9 cellular contexts compared by ENCODE assay signal in genomic region chr5:115831163-115831768, GRCh38. TPM values are rescaled to one million over a fixed set of nuclear protein-coding genes. Genes with fewer than 3 reads are reported as not detected.
DNase-seq lines count a peak whose midpoint lies in the region; ATAC-seq and TF ChIP-seq lines count a peak whose summit lies in the region.
"Had no signal": no experiment of that assay in that cellular context is flagged by ENCODE, and none has a peak within 500 bp of the region (broad histone marks: within the 10 kb centered on the region; RNA-seq: fewer than 3 reads in every experiment).

No MANE protein-coding gene starts in this region.

- DNase-seq in COLO668 (lab: John Stamatoyannopoulos, UW; ENCODE audit: unreplicated experiment) (peak; percentile 3), PC-3 (peak; percentile 66), endothelial cell (ENCODE audit: low spot score) (peak; percentile 25), HuH-7.5 (ENCODE audit: low spot score) (no peak)
- peak in 5 of 9 donors; percentile 17 to 36 (median 30) for DNase-seq in naive thymus-derived CD4-positive, alpha-beta T cell
- no peak for DNase-seq in activated T-cell treated with anti-CD3 and anti-CD28 coated beads, Interleukin-2, amount 50 U/mL, for 48 hours

- no peak overlapping the region for H3K9ac ChIP-seq in PC-3 (ENCODE audit: low read length)

- peaks cover 47% of the 10 kb centered on the region for H3K36me3 ChIP-seq in PC-3 (ENCODE audit: low read depth, low read length)
- peaks cover 11 to 42% (median 14%) of the 10 kb centered on the region in 3 experiments for H3K36me3 ChIP-seq in naive thymus-derived CD4-positive, alpha-beta T cell (ENCODE audit: control insufficient read depth in 2 of 3, insufficient read depth in 3 of 3, low read length in 3 of 3)

- no TSS peak for BruUV-seq in PC-3 (replicated peaks; lab: Mats Ljungman, UMichigan)

- H3K27ac ChIP-seq in PC-3 (ENCODE audit: low read length) = no peak overlapping the region
- no peak overlapping the region for H3K27ac ChIP-seq in naive thymus-derived CD4-positive, alpha-beta T cell (ENCODE audit: low read depth, low read length)
- H3K27ac ChIP-seq: skin epidermis had no signal

- no peaks in the 10 kb centered on the region for H3K4me1 Mint-ChIP-seq in endothelial cell (ENCODE audit: unreplicated experiment)
- peaks cover 5 to 29% (median 18%) of the 10 kb centered on the region in 7 donors for H3K4me1 Mint-ChIP-seq in naive thymus-derived CD4-positive, alpha-beta T cell

- CTCF ChIA-PET in PC-3 (lab: Charles Lee) = interaction anchor here (0.6 kb wide), 1 partner anchor 42 kb away, joined by 3 read pairs; no protein-coding TSS in a partner anchor
- CTCF ChIA-PET in naive thymus-derived CD4-positive, alpha-beta T cell (lab: Charles Lee) = interaction anchor here (0.6 to 0.7 kb wide), 2 partner anchors 9 to 12 kb away, joined by 3 to 5 read pairs; no protein-coding TSS in a partner anchor

- intact Hi-C loops in PC-3 (cut with micrococcal nuclease) = loop anchor here (1.0 to 10.0 kb wide), 3 partner anchors 10 to 526 kb away; partner anchors contain the start of genes AP3S1 and ATG12
- intact Hi-C loops in naive thymus-derived CD4-positive, alpha-beta T cell (cut with micrococcal nuclease) = loop anchor here (1.0 to 2.0 kb wide), 4 partner anchors 8 to 197 kb away; partner anchors contain the start of genes AP3S1 (in 1 of the 2) and ATG12 (in 1 of the 2)

- ATAC-seq in GM18502 (IDR thresholded peaks at IDR 0.05; ENCODE audit: poor library complexity, unreplicated experiment) (peak; percentile 80), HG02938 (IDR thresholded peaks at IDR 0.05; ENCODE audit: unreplicated experiment) (peak; percentile 79), PC-3 (peak; percentile 81)
- ATAC-seq in naive thymus-derived CD4-positive, alpha-beta T cell = peak; percentile 87

- no peak overlapping the region for H3K4me2 ChIP-seq in PC-3 (ENCODE audit: low read length)

- no peaks in the 10 kb centered on the region for H3K4me1 ChIP-seq in PC-3 (ENCODE audit: insufficient read depth, low read length)
- H3K4me1 ChIP-seq in naive thymus-derived CD4-positive, alpha-beta T cell (ENCODE audit: control insufficient read depth in 2 of 2, insufficient read depth in 2 of 2, low read length in 2 of 2) = no peaks in the 10 kb centered on the region

- H3K9me3 Mint-ChIP-seq in endothelial cell (ENCODE audit: unreplicated experiment) = no peaks in the 10 kb centered on the region
- peaks cover 0 to 11% (median 2%) of the 10 kb centered on the region in 11 donors for H3K9me3 Mint-ChIP-seq in naive thymus-derived CD4-positive, alpha-beta T cell

- H3K4me3 ChIP-seq in PC-3 (ENCODE audit: low read length) = no peak overlapping the region
- no peak overlapping the region for H3K4me3 ChIP-seq in naive thymus-derived CD4-positive, alpha-beta T cell (ENCODE audit: low read length)
- H3K4me3 ChIP-seq: skin epidermis had no signal

- H3K9me3 ChIP-seq in PC-3 (ENCODE audit: low read length) = no peaks in the 10 kb centered on the region
- peaks cover 0 to 4% (median 0%) of the 10 kb centered on the region in 3 experiments for H3K9me3 ChIP-seq in naive thymus-derived CD4-positive, alpha-beta T cell (ENCODE audit: control insufficient read depth in 2 of 3, low read length in 3 of 3)

- H3K4me3 Mint-ChIP-seq in endothelial cell (ENCODE audit: unreplicated experiment) = no peak overlapping the region
- no peak overlapping the region for H3K4me3 Mint-ChIP-seq in naive thymus-derived CD4-positive, alpha-beta T cell

- H3K36me3 Mint-ChIP-seq in endothelial cell (ENCODE audit: low read depth, unreplicated experiment) = peaks cover 16% of the 10 kb centered on the region
- H3K36me3 Mint-ChIP-seq in naive thymus-derived CD4-positive, alpha-beta T cell = peaks cover 5 to 49% (median 41%) of the 10 kb centered on the region in 5 donors

- H3K27me3 ChIP-seq in PC-3 (ENCODE audit: low read length) = no peaks in the 10 kb centered on the region
- no peaks in the 10 kb centered on the region for H3K27me3 ChIP-seq in naive thymus-derived CD4-positive, alpha-beta T cell (ENCODE audit: control insufficient read depth in 2 of 2, insufficient read depth in 2 of 2, low read length in 2 of 2)

- H4K20me1 ChIP-seq in PC-3 (ENCODE audit: low read length) = peaks cover 12% of the 10 kb centered on the region

- no peaks in the 10 kb centered on the region for H3K9me2 ChIP-seq in PC-3 (replicated peaks; ENCODE audit: low read length)

- peak; percentile 87 for TF ChIP-seq CTCF in PC-3 (conservative IDR thresholded peaks at IDR 0.05; ENCODE audit: low read depth, low read length)
- TF ChIP-seq CTCF in endothelial cell (IDR thresholded peaks at IDR 0.05; ENCODE audit: unreplicated experiment) = peak; percentile 73

- no peaks in the 10 kb centered on the region for H3K27me3 Mint-ChIP-seq in endothelial cell (ENCODE audit: unreplicated experiment)
- peaks cover 0 to 1% (median 0%) of the 10 kb centered on the region in 5 donors for H3K27me3 Mint-ChIP-seq in naive thymus-derived CD4-positive, alpha-beta T cell

- no peaks in the 10 kb centered on the region for H3K79me2 ChIP-seq in PC-3 (ENCODE audit: low read length)

- H3F3A ChIP-seq in PC-3 (ENCODE audit: low read length, unreplicated experiment) = peaks cover 6% of the 10 kb centered on the region

- POLR2A ChIA-PET in PC-3 (lab: Charles Lee; ENCODE audit: unreplicated experiment) = no interaction called here
- POLR2A ChIA-PET in naive thymus-derived CD4-positive, alpha-beta T cell (lab: Charles Lee) = interaction anchor here (1.0 to 1.2 kb wide), 2 partner anchors 10 to 206 kb away, joined by 3 to 4 read pairs; partner anchors contain the start of gene ATG12

- H3K27ac Mint-ChIP-seq in endothelial cell (ENCODE audit: unreplicated experiment) = no peak overlapping the region
- peak overlapping the region in 4 of 9 donors; percentile 0 to 77 (median 8) for H3K27ac Mint-ChIP-seq in naive thymus-derived CD4-positive, alpha-beta T cell

- H2AFZ ChIP-seq in PC-3 (ENCODE audit: low read length) = no peak overlapping the region

RNA-seq across cellular contexts. Expression of gene ATG12, which starts 10.1 kb away (rescaled TPM):
- total RNA-seq in PC-3 (2014; rRNA removed) (18.7 and 18.9 TPM in 2 replicates), endothelial cell (ENCODE audit: unreplicated experiment) (50.8 TPM)
- total RNA-seq in naive thymus-derived CD4-positive, alpha-beta T cell = 10 to 100 TPM; 47.9 to 84.9 (median 60.0) TPM
- 100 to 1,000 TPM in 1 of 2 donors, 10 to 100 TPM in 1; 99.8 to 141 TPM for polyA plus RNA-seq in naive thymus-derived CD4-positive, alpha-beta T cell

RNA-seq across cellular contexts. Expression of gene AP3S1, which starts 10.5 kb away (rescaled TPM):
- 32.7 and 48.2 TPM in 2 replicates for total RNA-seq in PC-3 (2014; rRNA removed)
- 118 TPM for total RNA-seq in endothelial cell (ENCODE audit: unreplicated experiment)
- total RNA-seq in naive thymus-derived CD4-positive, alpha-beta T cell = 10 to 100 TPM; 22.2 to 55.2 (median 43.3) TPM
- polyA plus RNA-seq in naive thymus-derived CD4-positive, alpha-beta T cell = 10 to 100 TPM; 45.2 to 49.0 TPM

RNA-seq across cellular contexts. Expression of gene CDO1, which starts 14.8 kb away (rescaled TPM):
- total RNA-seq in PC-3 (2014; rRNA removed) (not detected in 2 replicates), endothelial cell (ENCODE audit: unreplicated experiment) (2.9 TPM)
- under 1 TPM in 1 of 5 experiments, not detected in 4; 0.22 TPM for total RNA-seq in naive thymus-derived CD4-positive, alpha-beta T cell
- not detected for polyA plus RNA-seq in naive thymus-derived CD4-positive, alpha-beta T cell

Comparison
In these comparisons a context has a peak if more than half of its experiments do, and no peak if none do; other contexts are left out.
1. DNase-seq: peak in COLO668 (single experiment), PC-3 (single experiment), endothelial cell (single experiment) and naive thymus-derived CD4-positive, alpha-beta T cell (5 of 9); none in HuH-7.5 (single experiment) and activated T-cell treated with anti-CD3 and anti-CD28 coated beads, Interleukin-2, amount 50 U/mL, for 48 hours (0 of 2).
2. Peak in every context shown above with its lines, with median percentiles within 50 percentile points of each other: ATAC-seq.